ENCODE assay signal across 35 cellular contexts in genomic region chr22:50560034-50560433, GRCh38. TPM values are rescaled to one million over a fixed set of nuclear protein-coding genes. Genes with fewer than 3 reads are reported as not detected.
"Had no signal": no experiment of that assay in that cellular context is flagged by ENCODE, and none has a peak within 500 bp of the region (broad histone marks: within the 10 kb centered on the region; RNA-seq: fewer than 3 reads in every experiment).

No MANE protein-coding gene starts in this region.

- DNase-seq: activated CD4-positive, alpha-beta memory T cell treated with anti-CD3 and anti-CD28 coated beads for 36 hours; activated CD4-positive, alpha-beta T cell treated with anti-CD3 and anti-CD28 coated beads for 36 hours; activated CD4-positive, alpha-beta T cell treated with anti-CD3 and anti-CD28 coated beads, Interleukin-2, amount 10 ng/mL, durations not matched to agents 24 days and 14 days; activated CD4-positive, CD25-positive, alpha-beta regulatory T cell; activated CD4-positive, CD25-positive, alpha-beta regulatory T cell treated with anti-CD3 and anti-CD28 coated beads, Interleukin-2, amount 50 U/mL, for 72 hours; activated CD8-positive, alpha-beta memory T cell treated with anti-CD3 and anti-CD28 coated beads, Interleukin-2, amount 50 U/mL, for 48 hours; activated CD8-positive, alpha-beta T cell treated with anti-CD3 and anti-CD28 coated beads, Interleukin-2, amount 10 ng/mL, durations not matched to agents 7 days and 5 days; activated gamma-delta T cell; activated naive CD4-positive, alpha-beta T cell; activated naive CD4-positive, alpha-beta T cell treated with anti-CD3 and anti-CD28 coated beads, Interleukin-2, amount 10 ng/mL, durations not matched to agents 7 days and 5 days; activated naive CD8-positive, alpha-beta T cell treated with anti-CD3 and anti-CD28 coated beads, Interleukin-2, amount 10 ng/mL, durations not matched to agents 7 days and 5 days; activated T-cell treated with anti-CD3 and anti-CD28 coated beads for 4 hours; activated T-cell treated with anti-CD3 and anti-CD28 coated beads, Interleukin-2, amount 50 U/mL, for 24 hours; activated T-cell treated with anti-CD3 and anti-CD28 coated beads, Interleukin-2, amount 50 U/mL, for 72 hours; caudate nucleus; cortex of kidney; dermis blood vessel endothelial cell; effector CD4-positive, alpha-beta T cell; effector memory CD8-positive, alpha-beta T cell; foreskin melanocyte; heart right ventricle; SW 1271; T-cell; T1000 had no signal

- H3K9me3 ChIP-seq: ascending aorta, gastroesophageal sphincter, heart right ventricle had no signal

- H3K36me3 Mint-ChIP-seq: activated CD4-positive, alpha-beta memory T cell treated with anti-CD3 and anti-CD28 coated beads for 36 hours; activated naive CD4-positive, alpha-beta T cell treated with anti-CD3 and anti-CD28 coated beads, Interleukin-2, amount 10 ng/mL, durations not matched to agents 7 days and 5 days; activated naive CD4-positive, alpha-beta T cell treated with anti-CD3 and anti-CD28 coated beads, Interleukin-2, amount 50 U/mL, for 72 hours; activated naive CD8-positive, alpha-beta T cell treated with anti-CD3 and anti-CD28 coated beads, Interleukin-2, amount 10 ng/mL, durations not matched to agents 7 days and 5 days; brain; T-cell had no signal

- H3K36me3 ChIP-seq: ascending aorta, gastroesophageal sphincter, heart right ventricle had no signal

- H3K4me3 Mint-ChIP-seq: activated CD4-positive, alpha-beta memory T cell treated with anti-CD3 and anti-CD28 coated beads for 36 hours; activated CD4-positive, alpha-beta T cell treated with anti-CD3 and anti-CD28 coated beads for 36 hours; activated CD4-positive, alpha-beta T cell treated with anti-CD3 and anti-CD28 coated beads, Interleukin-2, amount 10 ng/mL, durations not matched to agents 24 days and 14 days; activated CD8-positive, alpha-beta T cell treated with anti-CD3 and anti-CD28 coated beads, Interleukin-2, amount 10 ng/mL, durations not matched to agents 7 days and 5 days; activated naive CD4-positive, alpha-beta T cell treated with anti-CD3 and anti-CD28 coated beads, Interleukin-2, amount 10 ng/mL, durations not matched to agents 7 days and 5 days; activated naive CD8-positive, alpha-beta T cell treated with anti-CD3 and anti-CD28 coated beads, Interleukin-2, amount 10 ng/mL, durations not matched to agents 7 days and 5 days; activated T-cell treated with anti-CD3 and anti-CD28 coated beads, Interleukin-2, amount 50 U/mL, for 24 hours; effector memory CD8-positive, alpha-beta T cell; T-helper 1 cell treated with Interleukin-12 subunit alpha and Interleukin-12 subunit beta and Interleukin-4 antibody, amounts not matched to agents 30 μg/mL and 1 μg/mL, for 36 hours; T-helper 2 cell treated with Interferon-gamma antibody and Interleukin-4, amounts not matched to agents 5 μg/mL and 100 μg/mL, for 36 hours had no signal

- FAIRE-seq: colon had no signal

- H3K27me3 ChIP-seq: ascending aorta, gastroesophageal sphincter, heart right ventricle had no signal

- ATAC-seq: activated CD4-positive, alpha-beta T cell treated with anti-CD3 and anti-CD28 coated beads for 36 hours; activated CD8-positive, alpha-beta T cell treated with anti-CD3 and anti-CD28 coated beads, Interleukin-2, amount 10 ng/mL, durations not matched to agents 7 days and 5 days; activated naive CD4-positive, alpha-beta T cell treated with anti-CD3 and anti-CD28 coated beads, Interleukin-2, amount 50 U/mL, for 72 hours; activated T-cell treated with anti-CD3 and anti-CD28 coated beads, Interleukin-2, amount 50 U/mL, for 72 hours; effector memory CD8-positive, alpha-beta T cell; esophagus mucosa; gastroesophageal sphincter; heart right ventricle; T-cell had no signal

- H3K27ac Mint-ChIP-seq: activated CD4-positive, alpha-beta memory T cell treated with anti-CD3 and anti-CD28 coated beads for 36 hours; activated CD4-positive, alpha-beta T cell treated with anti-CD3 and anti-CD28 coated beads for 36 hours; activated CD4-positive, alpha-beta T cell treated with anti-CD3 and anti-CD28 coated beads, Interleukin-2, amount 10 ng/mL, durations not matched to agents 24 days and 14 days; activated CD8-positive, alpha-beta T cell treated with anti-CD3 and anti-CD28 coated beads, Interleukin-2, amount 10 ng/mL, durations not matched to agents 7 days and 5 days; activated naive CD4-positive, alpha-beta T cell treated with anti-CD3 and anti-CD28 coated beads, Interleukin-2, amount 10 ng/mL, durations not matched to agents 7 days and 5 days; activated naive CD8-positive, alpha-beta T cell treated with anti-CD3 and anti-CD28 coated beads, Interleukin-2, amount 10 ng/mL, durations not matched to agents 7 days and 5 days; activated T-cell treated with anti-CD3 and anti-CD28 coated beads, Interleukin-2, amount 50 U/mL, for 24 hours; activated T-cell treated with anti-CD3 and anti-CD28 coated beads, Interleukin-2, amount 50 U/mL, for 72 hours; T-cell; T-helper 2 cell treated with Interferon-gamma antibody and Interleukin-4, amounts not matched to agents 5 μg/mL and 100 μg/mL, for 36 hours had no signal

- H3K4me3 ChIP-seq: ascending aorta, gastroesophageal sphincter, heart right ventricle had no signal

- H3K27ac ChIP-seq: ascending aorta, gastroesophageal sphincter, heart right ventricle had no signal

- H3K27me3 Mint-ChIP-seq: activated CD4-positive, alpha-beta memory T cell treated with anti-CD3 and anti-CD28 coated beads for 36 hours; activated CD4-positive, alpha-beta T cell treated with anti-CD3 and anti-CD28 coated beads for 36 hours; activated T-cell treated with anti-CD3 and anti-CD28 coated beads, Interleukin-2, amount 50 U/mL, for 24 hours; effector memory CD8-positive, alpha-beta T cell; T-cell had no signal

RNA-seq across cellular contexts. Expression of gene SYCE3, which starts 2.7 kb away (rescaled TPM):
- total RNA-seq: activated CD4-positive, alpha-beta T cell treated with anti-CD3 and anti-CD28 coated beads, Interleukin-2, amount 10 ng/mL, durations not matched to agents 24 days and 14 days; activated CD8-positive, alpha-beta T cell treated with anti-CD3 and anti-CD28 coated beads, Interleukin-2, amount 10 ng/mL, durations not matched to agents 7 days and 5 days; ascending aorta; chondrocyte; dermis blood vessel endothelial cell; esophagus mucosa; gastroesophageal sphincter; T-cell had no signal
- polyA plus RNA-seq: heart right ventricle had no signal

RNA-seq across cellular contexts. Expression of gene KLHDC7B, which starts 14.3 kb away (rescaled TPM):
- total RNA-seq: ascending aorta, dermis blood vessel endothelial cell, epithelial cell of proximal tubule, glomerular endothelial cell had no signal
